ENCODE assay signal across 12 cellular contexts in genomic region chr1:16984717-16985116, GRCh38. TPM values are rescaled to one million over a fixed set of nuclear protein-coding genes. Genes with fewer than 3 reads are reported as not detected.
DNase-seq lines count a peak whose midpoint lies in the region; ATAC-seq, FAIRE-seq and TF ChIP-seq lines count a peak whose summit lies in the region.
"Had no signal": no experiment of that assay in that cellular context is flagged by ENCODE, and none has a peak within 500 bp of the region (broad histone marks: within the 10 kb centered on the region; RNA-seq: fewer than 3 reads in every experiment).

No MANE protein-coding gene starts in this region.

- H3K27me3 ChIP-seq in A673 (replicated peaks; ENCODE audit: insufficient read depth, low read depth, low read length, poor library complexity) = no peaks in the 10 kb centered on the region
- no peaks in the 10 kb centered on the region for H3K27me3 ChIP-seq in endothelial cell of umbilical vein (ENCODE audit: control insufficient read depth in 2 of 2, insufficient read depth in 2 of 2, low read length in 2 of 2)

- no peaks in the 10 kb centered on the region for H3K9me1 ChIP-seq in endothelial cell of umbilical vein (replicated peaks; ENCODE audit: control insufficient read depth, extremely low read depth, insufficient read depth, low read length)

- CTCF ChIA-PET in A673 (lab: Charles Lee) = interaction anchor here (0.6 to 1.1 kb wide), 2 partner anchors 24 to 249 kb away, joined by 3 to 5 read pairs; no protein-coding TSS in a partner anchor
- CTCF ChIA-PET in endothelial cell of umbilical vein (lab: Charles Lee) = interaction anchor here (0.5 to 2.7 kb wide), 11 partner anchors 12 to 33 kb away, joined by 3 to 16 read pairs (median 7); no protein-coding TSS in a partner anchor

- H3K27ac ChIP-seq in A673 (ENCODE audit: low read depth, low read length, poor library complexity, severe bottlenecking) = no peak overlapping the region
- H3K27ac ChIP-seq in endothelial cell of umbilical vein (ENCODE audit: insufficient read depth, low read depth, low read length) = peak overlapping the region; percentile 26
- H3K27ac ChIP-seq: C4-2B had no signal

- H3K4me2 ChIP-seq in endothelial cell of umbilical vein (ENCODE audit: insufficient read depth, low read length) = no peak overlapping the region

- H4K20me1 ChIP-seq in endothelial cell of umbilical vein (replicated peaks; ENCODE audit: control insufficient read depth, extremely low read depth, insufficient read depth, low read length) = no peaks in the 10 kb centered on the region

- no peaks in the 10 kb centered on the region for H3K9me3 ChIP-seq in A673 (ENCODE audit: low read depth, low read length, poor library complexity, severe bottlenecking)
- no peaks in the 10 kb centered on the region for H3K9me3 ChIP-seq in endothelial cell of umbilical vein (replicated peaks; ENCODE audit: control insufficient read depth, insufficient read depth, low read length)

- intact Hi-C loops in A673 (cut with micrococcal nuclease; ENCODE audit: unreplicated experiment) = no loop called here
- intact Hi-C loops in endothelial cell of umbilical vein (cut with micrococcal nuclease) = loop anchor here (1.0 to 2.0 kb wide), 3 partner anchors 17 to 26 kb away; partner anchors contain the start of gene ATP13A2

- BruUV-seq in A673 (replicated peaks; lab: Mats Ljungman, UMichigan) = no TSS peak
- no TSS peak for BruUV-seq in endothelial cell of umbilical vein (replicated peaks; lab: Mats Ljungman, UMichigan)

- H3K4me3 ChIP-seq in A673 (ENCODE audit: low read depth, low read length, poor library complexity, severe bottlenecking) (no peak overlapping the region), endothelial cell of umbilical vein (replicated peaks in 1 of 3; ENCODE audit: insufficient read depth in 1 of 3, low read depth in 1 of 3, low read length in 3 of 3) (no peak overlapping the region)

- TF ChIP-seq POLR2A in endothelial cell of umbilical vein (IDR thresholded peaks at IDR 0.05; ENCODE audit: low read depth, low read length) = no peak

- dilution Hi-C loops in endothelial cell of umbilical vein (cut with MboI; ENCODE audit: extremely low pct_ligation_motif_present, low sequenced_read_pairs) = no loop called here

- H2AFZ ChIP-seq in endothelial cell of umbilical vein (ENCODE audit: low read depth, low read length) = no peak overlapping the region

- FAIRE-seq in endothelial cell of umbilical vein (lab: Jason Lieb, UNC) = peak; percentile 94

- H3K9ac ChIP-seq in endothelial cell of umbilical vein (replicated peaks; ENCODE audit: extremely low read depth, insufficient read depth, low read length) = no peak overlapping the region

- POLR2A ChIA-PET in A673 (lab: Charles Lee; ENCODE audit: low non-redundant PET) (no interaction called here), endothelial cell of umbilical vein (lab: Charles Lee) (interaction anchor here (1.2 to 1.4 kb wide), 2 partner anchors 10 to 17 kb away, joined by 4 to 8 read pairs; no protein-coding TSS in a partner anchor)

- H3K79me2 ChIP-seq in endothelial cell of umbilical vein (ENCODE audit: control insufficient read depth, insufficient read depth, low read length) = no peaks in the 10 kb centered on the region

- TF ChIP-seq CTCF in A673 (conservative IDR thresholded peaks at IDR 0.05; ENCODE audit: low read depth, low read length) (no peak), endothelial cell of umbilical vein (IDR thresholded peaks at IDR 0.05; ENCODE audit: extremely low read depth in 1 of 2, insufficient read depth in 1 of 2, low read depth in 1 of 2, low read length in 2 of 2) (no peak)

- DNase-seq in A673 (ENCODE audit: low spot score) (peak; percentile 45), NCI-H226 (peak; percentile 99), endothelial cell of umbilical vein (ENCODE audit: low read depth, low spot score) (peak; percentile 93), mucosa of gallbladder (ENCODE audit: low spot score) (peak; percentile 66), NCI-H1930 (lab: John Stamatoyannopoulos, UW) (no peak), SW 1271 (lab: John Stamatoyannopoulos, UW) (no peak), SHP77 (lab: John Stamatoyannopoulos, UW) (no peak)
- DNase-seq: activated naive CD4-positive, alpha-beta T cell treated with anti-CD3 and anti-CD28 coated beads for 36 hours; NCI-H2029 treated with DMSO at 0.1 percent for 48 hours; T-helper 9 cell had no signal

- H3K4me1 ChIP-seq in A673 (ENCODE audit: insufficient read depth, low read length, poor library complexity, severe bottlenecking) = peaks cover under 1% of the 10 kb centered on the region
- H3K4me1 ChIP-seq in endothelial cell of umbilical vein (ENCODE audit: control insufficient read depth, extremely low read depth, insufficient read depth, low read length) = peaks cover 16% of the 10 kb centered on the region

- H3K36me3 ChIP-seq in A673 (ENCODE audit: insufficient read depth, low read length, poor library complexity, severe bottlenecking) (no peaks in the 10 kb centered on the region), endothelial cell of umbilical vein (ENCODE audit: control insufficient read depth in 2 of 2, extremely low read depth in 1 of 2, insufficient read depth in 2 of 2, low read length in 2 of 2) (peaks cover 0 to 13% of the 10 kb centered on the region in 2 experiments)

- no peak for ATAC-seq in HG03565 (IDR thresholded peaks at IDR 0.05; ENCODE audit: unreplicated experiment)

TF ChIP-seq in endothelial cell of umbilical vein, 7 proteins besides CTCF, POLR2A, EP300 and RAD21:
- no peak for TF ChIP-seq MAX (IDR thresholded peaks at IDR 0.05; ENCODE audit: insufficient read depth, insufficient read length)
- no peak for TF ChIP-seq JUN (IDR thresholded peaks at IDR 0.05; ENCODE audit: borderline replicate concordance, insufficient read depth, insufficient read length, low read depth)
- no peak for TF ChIP-seq GATA2 (IDR thresholded peaks at IDR 0.05; ENCODE audit: insufficient read depth, insufficient read length, low read depth, low read length)
- peak; percentile 35 for TF ChIP-seq POLR2AphosphoS5 (IDR thresholded peaks at IDR 0.05; ENCODE audit: insufficient read depth, low read depth, low read length)
- peak; percentile 50 for TF ChIP-seq FOS (IDR thresholded peaks at IDR 0.05; ENCODE audit: borderline replicate concordance, insufficient read depth, low read length)
- TF ChIP-seq EZH2 (IDR thresholded peaks at IDR 0.05; ENCODE audit: borderline replicate concordance, low read depth, low read length, severe bottlenecking) = no peak
- no peak for TF ChIP-seq MYC (IDR thresholded peaks at IDR 0.05; ENCODE audit: low read depth, low read length)
TF ChIP-seq in endothelial cell of umbilical vein: peak in this region for 2.

RNA-seq across cellular contexts. Expression of gene MFAP2, which starts 4.3 kb away (rescaled TPM):
- total RNA-seq in A673 (2021) = 27.2 and 44.7 TPM in 2 replicates
- 37.9 and 43.0 TPM in 2 replicates for total RNA-seq in endothelial cell of umbilical vein
- 138 and 183 TPM in 2 replicates for polyA plus RNA-seq in endothelial cell of umbilical vein
- 107 and 143 TPM in 2 replicates for polyA plus RNA-seq in endothelial cell of umbilical vein (2011; cell fraction: cytosol; rRNA removed)
- polyA plus RNA-seq in endothelial cell of umbilical vein (2011; cell fraction: nucleus; rRNA removed) = 75.2 and 132 TPM in 2 replicates
- 59.3 and 95.7 TPM in 2 replicates for polyA plus RNA-seq in endothelial cell of umbilical vein (2012)
- polyA minus RNA-seq in endothelial cell of umbilical vein = 32.4 and 35.5 TPM in 2 replicates
- not detected for polyA minus RNA-seq in endothelial cell of umbilical vein (2011; cell fraction: cytosol; rRNA and poly(A)+ RNA removed)
- 19.6 and 39.9 TPM in 2 replicates for polyA minus RNA-seq in endothelial cell of umbilical vein (2011; cell fraction: nucleus; rRNA and poly(A)+ RNA removed)
- total RNA-seq in mucosa of gallbladder = 19.8 TPM
- total RNA-seq: activated naive CD4-positive, alpha-beta T cell treated with anti-CD3 and anti-CD28 coated beads for 36 hours had no signal

RNA-seq across cellular contexts. Expression of gene ATP13A2, which starts 27.0 kb away (rescaled TPM):
- total RNA-seq in A673 (2021) = 50.9 and 55.6 TPM in 2 replicates
- 44.9 and 52.3 TPM in 2 replicates for total RNA-seq in endothelial cell of umbilical vein
- polyA plus RNA-seq in endothelial cell of umbilical vein = 60.6 and 76.2 TPM in 2 replicates
- polyA plus RNA-seq in endothelial cell of umbilical vein (2011; cell fraction: cytosol; rRNA removed) = 37.5 and 49.2 TPM in 2 replicates
- polyA plus RNA-seq in endothelial cell of umbilical vein (2011; cell fraction: nucleus; rRNA removed) = 45.9 and 59.4 TPM in 2 replicates
- polyA plus RNA-seq in endothelial cell of umbilical vein (2012) = 39.3 and 54.0 TPM in 2 replicates
- polyA minus RNA-seq in endothelial cell of umbilical vein = 71.4 and 71.6 TPM in 2 replicates
- 15.1 TPM for polyA minus RNA-seq in endothelial cell of umbilical vein (2011; cell fraction: cytosol; rRNA and poly(A)+ RNA removed)
- 25.1 and 38.6 TPM in 2 replicates for polyA minus RNA-seq in endothelial cell of umbilical vein (2011; cell fraction: nucleus; rRNA and poly(A)+ RNA removed)
- total RNA-seq in mucosa of gallbladder = 87.1 TPM

Comparison
In these comparisons a context has a peak if more than half of its experiments do, and no peak if none do; other contexts are left out.
1. DNase-seq: peak in A673 (single experiment), NCI-H226 (single experiment), endothelial cell of umbilical vein (single experiment) and mucosa of gallbladder (single experiment); none in NCI-H1930 (0 of 2), SW 1271 (0 of 2) and SHP77 (0 of 2).